ENCODE assay signal across 19 cellular contexts in genomic region chr6:138302554-138302953, GRCh38.
DNase-seq lines count a peak whose midpoint lies in the region; ATAC-seq, FAIRE-seq and TF ChIP-seq lines count a peak whose summit lies in the region.
"Had no signal": no experiment of that assay in that cellular context is flagged by ENCODE, and none has a peak within 500 bp of the region (broad histone marks: within the 10 kb centered on the region; RNA-seq: fewer than 3 reads in every experiment).

No MANE protein-coding gene starts in this region.

- H3K4me3 Mint-ChIP-seq in Caco-2 (ENCODE audit: unreplicated experiment) (no peak overlapping the region), type B pancreatic cell (peak overlapping the region; percentile 32)
- H3K4me3 Mint-ChIP-seq: CD4-positive, alpha-beta memory T cell had no signal

- H3K4me1 ChIP-seq in Caco-2 (no peaks in the 10 kb centered on the region), pancreas (no peaks in the 10 kb centered on the region)

- H3K27me3 Mint-ChIP-seq in Caco-2 (ENCODE audit: insufficient read depth, unreplicated experiment) (no peaks in the 10 kb centered on the region), type B pancreatic cell (no peaks in the 10 kb centered on the region)

- BruUV-seq in Caco-2 (replicated peaks; lab: Mats Ljungman, UMichigan), result no TSS peak

- CTCF ChIA-PET in Caco-2 (lab: Charles Lee), result no interaction called here

- TF ChIP-seq CTCF in Caco-2 (IDR thresholded peaks at IDR 0.05; ENCODE audit: insufficient read depth in 1 of 2, low read depth in 1 of 2, low read length in 1 of 2, severe bottlenecking in 1 of 2, unreplicated experiment in 1 of 2), result no peak
- no peak for TF ChIP-seq CTCF in pancreas (IDR thresholded peaks at IDR 0.05)
- TF ChIP-seq CTCF in type B pancreatic cell (conservative IDR thresholded peaks at IDR 0.05), result no peak

- DNase-seq in Caco-2, result no peak
- no peak for DNase-seq in pancreas
- no peak for DNase-seq in type B pancreatic cell (ENCODE audit: extremely low spot score, unreplicated experiment)
- no peak for DNase-seq in kidney glomerular epithelial cell (lab: John Stamatoyannopoulos, UW)
- no peak for DNase-seq in HuH-7.5 (ENCODE audit: low spot score)
- DNase-seq in NCI-H226, result no peak
- DNase-seq: C1 segment of cervical spinal cord; CD4-positive, alpha-beta memory T cell; COR-L47; DMS153; DND-41; GM23248; H7; HCEC 1CT had no signal

- peak overlapping the region; percentile 18 for H3K27ac Mint-ChIP-seq in Caco-2 (ENCODE audit: unreplicated experiment)
- H3K27ac Mint-ChIP-seq in type B pancreatic cell, result peak overlapping the region; percentile 71
- H3K27ac Mint-ChIP-seq: CD4-positive, alpha-beta memory T cell had no signal

- intact Hi-C loops in Caco-2 (cut with micrococcal nuclease; ENCODE audit: unreplicated experiment) (no loop called here), pancreas (cut with DNase I) (no loop called here)

- POLR2A ChIA-PET in Caco-2 (lab: Charles Lee), result interaction anchor here (0.6 kb wide), 1 partner anchor 113 kb away, joined by 3 read pairs; no protein-coding TSS in a partner anchor

- H3K9me3 Mint-ChIP-seq in Caco-2 (ENCODE audit: unreplicated experiment) (no peaks in the 10 kb centered on the region), type B pancreatic cell (no peaks in the 10 kb centered on the region)
- H3K9me3 Mint-ChIP-seq: CD4-positive, alpha-beta memory T cell had no signal

- no peaks in the 10 kb centered on the region for H3K27me3 ChIP-seq in Caco-2 (replicated peaks; ENCODE audit: control insufficient read depth, insufficient read depth, low read length)
- H3K27me3 ChIP-seq in pancreas, result no peaks in the 10 kb centered on the region

- H3K36me3 ChIP-seq in Caco-2 (ENCODE audit: control insufficient read depth, insufficient read depth, low read length), result no peaks in the 10 kb centered on the region
- peaks cover 0 to 13% (median 3%) of the 10 kb centered on the region in 3 donors for H3K36me3 ChIP-seq in pancreas

- H3K4me3 ChIP-seq in Caco-2 (ENCODE audit: low read depth, low read length), result no peak overlapping the region
- no peak overlapping the region for H3K4me3 ChIP-seq in pancreas
- H3K4me3 ChIP-seq: GM23248 had no signal

- ATAC-seq in pancreas, result no peak

- H3K36me3 Mint-ChIP-seq in Caco-2 (ENCODE audit: insufficient read depth, unreplicated experiment) (no peaks in the 10 kb centered on the region), type B pancreatic cell (peaks cover 3% of the 10 kb centered on the region)
- H3K36me3 Mint-ChIP-seq: CD4-positive, alpha-beta memory T cell had no signal

- H3K9me3 ChIP-seq in Caco-2, result no peaks in the 10 kb centered on the region
- no peaks in the 10 kb centered on the region for H3K9me3 ChIP-seq in pancreas

- WGBS in pancreas, 2 donors, result 78 to 79% methylated on average over 2 of the region's 2 CpGs

- peaks cover 17% of the 10 kb centered on the region for H3K4me1 Mint-ChIP-seq in Caco-2 (ENCODE audit: low read depth, unreplicated experiment)
- peaks cover 3% of the 10 kb centered on the region for H3K4me1 Mint-ChIP-seq in type B pancreatic cell (ENCODE audit: unreplicated experiment)
- H3K4me1 Mint-ChIP-seq: CD4-positive, alpha-beta memory T cell had no signal

- FAIRE-seq in islet of Langerhans (lab: Jason Lieb, UNC), result peak; percentile 55
- FAIRE-seq in pancreas (lab: Jason Lieb, UNC), result peak; percentile 57
- FAIRE-seq: G401.6, GM12892, GM19239, H1 had no signal

- no peak overlapping the region for H3K27ac ChIP-seq in pancreas
- H3K27ac ChIP-seq: GM23248 had no signal
